In the genomic region with DNA sequence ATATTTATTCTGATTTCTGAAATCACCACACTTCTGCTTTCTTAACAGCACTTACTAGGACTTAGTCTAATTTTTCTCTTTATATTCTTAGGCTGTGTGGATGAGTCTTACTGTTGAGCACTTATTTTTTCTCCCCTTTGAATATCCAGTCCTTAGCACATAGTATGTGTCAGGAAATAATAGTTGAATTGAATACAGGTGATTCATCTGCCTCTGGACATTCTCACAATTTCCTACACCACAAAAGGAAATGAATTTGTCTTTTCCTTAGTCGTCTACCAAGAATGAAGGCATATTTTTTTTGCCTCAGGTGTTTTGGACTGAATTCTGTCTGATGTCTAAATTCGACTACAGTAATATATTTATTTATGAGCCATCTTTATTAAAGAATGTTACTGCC, we compare ENCODE assay signal across 18 cellular contexts.
DNase-seq lines count a peak whose midpoint lies in the region; ATAC-seq, FAIRE-seq and TF ChIP-seq lines count a peak whose summit lies in the region.
"Had no signal": no experiment of that assay in that cellular context is flagged by ENCODE, and none has a peak within 500 bp of the region (broad histone marks: within the 10 kb centered on the region; RNA-seq: fewer than 3 reads in every experiment).

No MANE protein-coding gene starts in this region.

- peak; percentile 44; the same call in 1 of the 2 replicates for ATAC-seq in IMR-90 (ENCODE audit: low read depth)
- ATAC-seq in left lung = peak; percentile 32
- ATAC-seq: Right ventricle myocardium inferior had no signal

- TF ChIP-seq RAD21 in IMR-90 (IDR thresholded peaks at IDR 0.05; ENCODE audit: low read length) = no peak

- H3K4me3 ChIP-seq in IMR-90 (ENCODE audit: insufficient read depth, low read depth, low read length) = no peak overlapping the region
- H3K4me3 ChIP-seq in astrocyte of the spinal cord (ENCODE audit: low read depth, low read length) = no peak overlapping the region
- no peak overlapping the region for H3K4me3 ChIP-seq in left lung
- H3K4me3 ChIP-seq in OCI-LY7 (ENCODE audit: low read depth, low read length, poor library complexity, severe bottlenecking) = no peak overlapping the region

- H2BK120ac ChIP-seq in IMR-90 (ENCODE audit: low read depth, low read length) = no peak overlapping the region

- H3K4ac ChIP-seq in IMR-90 (ENCODE audit: low read depth, low read length) = no peak overlapping the region

- CTCF ChIA-PET in IMR-90 (lab: Yijun Ruan, JAX) (no interaction called here), OCI-LY7 (lab: Charles Lee; ENCODE audit: unreplicated experiment) (no interaction called here)

- H3K27ac ChIP-seq in IMR-90 (ENCODE audit: insufficient read depth, low read length) = no peak overlapping the region
- H3K27ac ChIP-seq in left lung = no peak overlapping the region
- H3K27ac ChIP-seq in OCI-LY7 (ENCODE audit: low read depth, low read length, poor library complexity, severe bottlenecking) = no peak overlapping the region

- peak overlapping the region in 1 of 2 experiments; percentile 34; a peak in 1 of 4 replicates for H4K8ac ChIP-seq in IMR-90 (ENCODE audit: low read depth in 2 of 2, low read length in 2 of 2)

- H3K4me2 ChIP-seq in IMR-90 (ENCODE audit: low read depth, low read length) (no peak overlapping the region), OCI-LY7 (ENCODE audit: low read length) (no peak overlapping the region)

- H4K91ac ChIP-seq in IMR-90 (ENCODE audit: insufficient read depth, low read depth, low read length) = no peak overlapping the region

- H3K56ac ChIP-seq in IMR-90 (ENCODE audit: extremely low read depth, insufficient read depth, low read length) = no peak overlapping the region

- H4K5ac ChIP-seq in IMR-90 (ENCODE audit: low read depth, low read length) = no peak overlapping the region

- no peak overlapping the region for H2AK5ac ChIP-seq in IMR-90 (ENCODE audit: low read depth, low read length)

- dilution Hi-C loops in IMR-90 (cut with HindIII; ENCODE audit: low sequenced_read_pairs, unreplicated experiment) = no loop called here

- no peak overlapping the region for H2AK9ac ChIP-seq in IMR-90 (replicated peaks; ENCODE audit: low read depth, low read length, poor library complexity)

- H3K4me1 ChIP-seq in IMR-90 (ENCODE audit: control insufficient read depth, insufficient read depth, low read length) = peaks cover 5% of the 10 kb centered on the region; the same call in 1 of the 2 replicates
- H3K4me1 ChIP-seq in left lung = peaks cover 0 to 15% of the 10 kb centered on the region in 2 donors
- H3K4me1 ChIP-seq in OCI-LY7 (ENCODE audit: insufficient read depth, low read length, poor library complexity, severe bottlenecking) = no peaks in the 10 kb centered on the region

- intact Hi-C loops in IMR-90 (cut with micrococcal nuclease) = no loop called here
- intact Hi-C loops in left lung (cut with DNase I) = no loop called here
- intact Hi-C loops in OCI-LY7 (cut with micrococcal nuclease; ENCODE audit: unreplicated experiment) = no loop called here

- no CpG with 5 or more reads among the region's 2 CpGs for WGBS in IMR-90 (ENCODE audit: extremely low coverage in 2 of 2, insufficient read length in 1 of 2), 2 experiments

- POLR2A ChIA-PET in IMR-90 (lab: Charles Lee; ENCODE audit: unreplicated experiment) = no interaction called here
- POLR2A ChIA-PET in OCI-LY7 (lab: Charles Lee) = interaction anchor here (0.7 kb wide), 1 partner anchor 23 kb away, joined by 7 read pairs; no protein-coding TSS in a partner anchor

- BruUV-seq in IMR-90 (replicated peaks; lab: Mats Ljungman, UMichigan) (no TSS peak), OCI-LY7 (replicated peaks; lab: Mats Ljungman, UMichigan) (no TSS peak)

- H4K20me1 ChIP-seq in IMR-90 (ENCODE audit: insufficient read depth, low read length) = peaks cover 53% of the 10 kb centered on the region
- no peaks in the 10 kb centered on the region for H4K20me1 ChIP-seq in OCI-LY7 (ENCODE audit: insufficient read depth, low read length)

- peak; percentile 14 for DNase-seq in AG20443 (ENCODE audit: low spot score)
- DNase-seq in IMR-90 = peak; percentile 62
- peak; percentile 42 for DNase-seq in astrocyte of the spinal cord (ENCODE audit: low read depth, low spot score)
- no peak for DNase-seq in left lung
- DNase-seq in NCI-H82 (lab: John Stamatoyannopoulos, UW) = no peak
- DNase-seq in cerebellum (ENCODE audit: low spot score) = no peak
- no peak for DNase-seq in GM12892 (ENCODE audit: insufficient read length)
- DNase-seq in OCI-LY7 (ENCODE audit: low spot score) = no peak
- DNase-seq: activated B cell treated with CpG ODN at 0.5 μM for 24 hours, glutamatergic neuron, immature natural killer cell, mesendoderm, NCI-H2107, NCI-H774, T-helper 2 cell had no signal

- H3K14ac ChIP-seq in IMR-90 (replicated peaks; ENCODE audit: low read depth, low read length) = no peak overlapping the region

- no peaks in the 10 kb centered on the region for H3K9me2 ChIP-seq in OCI-LY7 (ENCODE audit: insufficient read depth, low read length)

- no peak overlapping the region for H3K9ac ChIP-seq in IMR-90 (ENCODE audit: low read depth, low read length)

- H3K23ac ChIP-seq in IMR-90 (ENCODE audit: low read depth, low read length) = peak overlapping the region; percentile 56; the same call in 1 of the 2 replicates

- H3K18ac ChIP-seq in IMR-90 (ENCODE audit: low read depth, low read length) = no peak overlapping the region

- no peak overlapping the region for H2AFZ ChIP-seq in IMR-90 (replicated peaks; ENCODE audit: low read length, poor library complexity)
- no peak overlapping the region for H2AFZ ChIP-seq in OCI-LY7 (ENCODE audit: low read length)

- H3K79me2 ChIP-seq in OCI-LY7 (ENCODE audit: insufficient read depth, low read depth, low read length) = no peaks in the 10 kb centered on the region

- no peak for FAIRE-seq in GM12892 (lab: Jason Lieb, UNC)
- FAIRE-seq: colon, D721Med had no signal

- no peak for TF ChIP-seq POLR2A in IMR-90 (IDR thresholded peaks at IDR 0.05; ENCODE audit: low read depth, low read length)
- no peak for TF ChIP-seq POLR2A in GM12892 (IDR thresholded peaks at IDR 0.05; ENCODE audit: low read depth, low read length)

- H3K9me1 ChIP-seq in IMR-90 (ENCODE audit: insufficient read depth, low read length) = peaks cover 10% of the 10 kb centered on the region

- TF ChIP-seq CTCF in IMR-90 (conservative IDR thresholded peaks at IDR 0.05; ENCODE audit: low read depth, low read length) (no peak), astrocyte of the spinal cord (IDR thresholded peaks at IDR 0.05; ENCODE audit: low read depth, low read length) (no peak), left lung (IDR thresholded peaks at IDR 0.05) (no peak), OCI-LY7 (conservative IDR thresholded peaks at IDR 0.05; ENCODE audit: low read length) (no peak)

- peaks cover 48 to 84% of the 10 kb centered on the region in 2 experiments for H3K79me1 ChIP-seq in IMR-90 (ENCODE audit: low read depth in 1 of 2, low read length in 2 of 2)

- H3K9me3 ChIP-seq in IMR-90 (ENCODE audit: control insufficient read depth, insufficient read depth, low read length) (peaks cover 5% of the 10 kb centered on the region), left lung (peaks cover 0 to 13% of the 10 kb centered on the region in 2 donors), OCI-LY7 (ENCODE audit: low read length) (no peaks in the 10 kb centered on the region)

- no peak overlapping the region for H2BK15ac ChIP-seq in IMR-90 (ENCODE audit: low read depth, low read length)

- H2BK5ac ChIP-seq in IMR-90 (ENCODE audit: low read depth, low read length, poor library complexity, severe bottlenecking) = peak overlapping the region; percentile 26

- peaks cover 29% of the 10 kb centered on the region for H3K36me3 ChIP-seq in IMR-90 (ENCODE audit: control insufficient read depth, insufficient read depth, low read length)
- H3K36me3 ChIP-seq in left lung = peaks cover 0 to 29% of the 10 kb centered on the region in 2 donors
- no peaks in the 10 kb centered on the region; the same call in 1 of the 2 replicates for H3K36me3 ChIP-seq in OCI-LY7 (ENCODE audit: insufficient read depth, low read length)

- in situ Hi-C loops in IMR-90 (cut with MboI; ENCODE audit: low sequenced_read_pairs) = no loop called here
- in situ Hi-C loops in astrocyte of the spinal cord (cut with HindIII; ENCODE audit: low sequenced_read_pairs) = no loop called here

- no peak overlapping the region for H2BK20ac ChIP-seq in IMR-90 (ENCODE audit: low read depth, low read length)

- no peaks in the 10 kb centered on the region for H3K27me3 ChIP-seq in IMR-90 (ENCODE audit: control insufficient read depth, insufficient read depth, low read length)
- H3K27me3 ChIP-seq in left lung = no peaks in the 10 kb centered on the region

TF ChIP-seq in IMR-90, 13 proteins besides CTCF, POLR2A, EP300 and RAD21 (continues in another document):
- TF ChIP-seq NFE2L2 (IDR thresholded peaks at IDR 0.05; ENCODE audit: low read depth, low read length) (no peak), MAZ (IDR thresholded peaks at IDR 0.05; ENCODE audit: borderline replicate concordance, low read depth, low read length) (no peak), BHLHE40 (IDR thresholded peaks at IDR 0.05; ENCODE audit: low read depth, low read length) (no peak), FOS (IDR thresholded peaks at IDR 0.05; ENCODE audit: low read depth, low read length) (no peak), SMC3 (IDR thresholded peaks at IDR 0.05; ENCODE audit: low read depth, low read length) (no peak), RCOR1 (IDR thresholded peaks at IDR 0.05; ENCODE audit: insufficient replicate concordance, low read length) (no peak), CHD1 (IDR thresholded peaks at IDR 0.05; ENCODE audit: low read depth, low read length) (no peak), MXI1 (IDR thresholded peaks at IDR 0.05; ENCODE audit: borderline replicate concordance, low read depth, low read length) (no peak)
- TF ChIP-seq, protein P1, sequence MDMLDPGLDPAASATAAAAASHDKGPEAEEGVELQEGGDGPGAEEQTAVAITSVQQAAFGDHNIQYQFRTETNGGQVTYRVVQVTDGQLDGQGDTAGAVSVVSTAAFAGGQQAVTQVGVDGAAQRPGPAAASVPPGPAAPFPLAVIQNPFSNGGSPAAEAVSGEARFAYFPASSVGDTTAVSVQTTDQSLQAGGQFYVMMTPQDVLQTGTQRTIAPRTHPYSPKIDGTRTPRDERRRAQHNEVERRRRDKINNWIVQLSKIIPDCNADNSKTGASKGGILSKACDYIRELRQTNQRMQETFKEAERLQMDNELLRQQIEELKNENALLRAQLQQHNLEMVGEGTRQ (IDR thresholded peaks at IDR 0.05; ENCODE audit: low read depth, low read length) = no peak
- TF ChIP-seq, protein P2, sequence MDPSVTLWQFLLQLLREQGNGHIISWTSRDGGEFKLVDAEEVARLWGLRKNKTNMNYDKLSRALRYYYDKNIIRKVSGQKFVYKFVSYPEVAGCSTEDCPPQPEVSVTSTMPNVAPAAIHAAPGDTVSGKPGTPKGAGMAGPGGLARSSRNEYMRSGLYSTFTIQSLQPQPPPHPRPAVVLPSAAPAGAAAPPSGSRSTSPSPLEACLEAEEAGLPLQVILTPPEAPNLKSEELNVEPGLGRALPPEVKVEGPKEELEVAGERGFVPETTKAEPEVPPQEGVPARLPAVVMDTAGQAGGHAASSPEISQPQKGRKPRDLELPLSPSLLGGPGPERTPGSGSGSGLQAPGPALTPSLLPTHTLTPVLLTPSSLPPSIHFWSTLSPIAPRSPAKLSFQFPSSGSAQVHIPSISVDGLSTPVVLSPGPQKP (IDR thresholded peaks at IDR 0.05; ENCODE audit: borderline replicate concordance, low read depth, low read length) = no peak

Comparison
In these comparisons a context has a peak if more than half of its experiments do, and no peak if none do; other contexts are left out.
1. DNase-seq: peak in AG20443 (single experiment), IMR-90 (single experiment) and astrocyte of the spinal cord (single experiment); none in left lung (0 of 2), NCI-H82 (single experiment), cerebellum (single experiment), GM12892 (single experiment) and OCI-LY7 (single experiment).